Comparison of ENCODE assay signal across 2 cellular contexts in the genomic region with DNA sequence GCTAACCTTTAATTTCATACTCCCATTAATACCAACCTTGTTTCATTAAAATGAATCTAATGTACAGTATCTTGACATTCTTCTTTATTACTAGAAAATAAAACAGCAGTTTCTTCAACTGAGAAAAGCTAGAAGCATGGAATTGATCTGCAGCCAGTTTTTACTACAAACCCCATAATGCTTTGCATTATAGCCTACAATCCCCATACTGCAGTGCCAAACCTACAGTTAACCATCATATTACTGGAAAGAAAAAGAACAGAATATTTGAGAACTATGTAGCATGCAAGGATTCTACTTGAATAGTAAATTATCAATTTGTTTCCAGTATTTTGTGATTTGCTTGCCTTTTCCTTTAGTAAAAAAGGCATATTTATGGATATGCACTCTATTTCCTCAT.
A peak's percentile ranks its signal among the peaks of the same experiment; 100 is the strongest.
TF ChIP-seq lines count a peak whose summit lies in the region.

No MANE protein-coding gene starts in this region.

TF ChIP-seq in GM12878, 131 proteins besides CTCF, POLR2A, EP300 and RAD21:
- no peak for TF ChIP-seq ZBTB33 (IDR thresholded peaks at IDR 0.05)
- peak; percentile 22 for TF ChIP-seq SIX5 (IDR thresholded peaks at IDR 0.05; ENCODE audit: low read depth, low read length, severe bottlenecking)
- TF ChIP-seq MAX (IDR thresholded peaks at IDR 0.05; ENCODE audit: low read depth, low read length): no peak

TF ChIP-seq in H1, 55 proteins besides CTCF, POLR2A, EP300 and RAD21:
- TF ChIP-seq CBX5 (IDR thresholded peaks at IDR 0.05; ENCODE audit: low read depth, low read length) (no peak), SIX5 (IDR thresholded peaks at IDR 0.05; ENCODE audit: low read depth, low read length) (peak; percentile 57)
